In the genomic region with DNA sequence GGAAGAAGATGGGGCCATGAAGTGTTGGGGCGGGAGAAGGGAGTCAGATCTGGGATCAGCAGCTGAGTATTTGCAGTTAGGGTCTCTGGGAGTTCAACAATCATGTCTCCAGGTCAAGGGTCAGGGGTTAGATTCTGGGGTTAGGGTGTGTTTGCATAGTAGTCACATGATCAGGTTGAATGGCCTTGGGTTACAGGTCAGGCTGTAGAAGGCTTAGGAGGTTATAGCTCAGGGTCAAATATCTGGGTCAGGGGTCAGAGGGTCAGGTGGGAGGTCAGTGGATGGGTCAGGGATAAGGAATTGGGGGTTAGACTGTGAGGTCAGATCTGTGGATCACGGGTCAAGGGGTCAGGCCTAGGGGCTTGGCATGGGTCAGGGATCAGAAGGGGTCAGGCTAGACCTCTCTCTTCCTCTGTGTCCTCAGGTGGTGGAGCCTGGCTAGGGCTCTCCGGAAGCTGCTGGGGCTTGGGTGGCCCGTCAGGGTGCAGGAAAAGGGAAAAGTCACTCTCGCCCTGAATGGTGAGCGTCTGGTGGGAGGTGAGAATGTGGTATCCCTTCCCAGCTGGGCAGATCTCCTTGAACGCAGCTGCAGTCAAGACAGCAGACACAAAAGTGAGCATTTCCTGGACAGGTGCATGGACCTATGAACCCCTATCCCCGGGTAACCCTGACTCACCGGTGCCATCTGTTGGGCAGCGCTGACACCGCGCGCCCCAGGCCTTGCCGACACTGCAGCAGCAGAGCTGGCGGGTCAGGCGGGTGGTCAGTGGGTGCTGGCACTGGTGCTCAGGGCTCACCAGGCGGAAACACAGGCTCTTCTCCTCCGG, we compare ENCODE assay signal across 1 cellular context.
TF ChIP-seq lines count a peak whose summit lies in the region.

No MANE protein-coding gene starts in this region.

TF ChIP-seq in endothelial cell of umbilical vein, 7 proteins besides CTCF, POLR2A, EP300 and RAD21 (continued from another document):
- no peak for TF ChIP-seq MYC (IDR thresholded peaks at IDR 0.05; ENCODE audit: low read depth, low read length)
- TF ChIP-seq GATA2 (IDR thresholded peaks at IDR 0.05; ENCODE audit: insufficient read depth, insufficient read length, low read depth, low read length): no peak
- TF ChIP-seq, protein P1, sequence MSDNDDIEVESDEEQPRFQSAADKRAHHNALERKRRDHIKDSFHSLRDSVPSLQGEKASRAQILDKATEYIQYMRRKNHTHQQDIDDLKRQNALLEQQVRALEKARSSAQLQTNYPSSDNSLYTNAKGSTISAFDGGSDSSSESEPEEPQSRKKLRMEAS (IDR thresholded peaks at IDR 0.05; ENCODE audit: insufficient read depth, insufficient read length): no peak
